In genomic region chr17:75900691-75901533, GRCh38 we compare ENCODE assay signal across 16 cellular contexts. TPM values are rescaled to one million over a fixed set of nuclear protein-coding genes. Genes with fewer than 3 reads are reported as not detected.
A peak's percentile ranks its signal among the peaks of the same experiment; 100 is the strongest.
DNase-seq lines count a peak whose midpoint lies in the region; ATAC-seq, FAIRE-seq and TF ChIP-seq lines count a peak whose summit lies in the region.
"Had no signal": no experiment of that assay in that cellular context is flagged by ENCODE, and none has a peak within 500 bp of the region (broad histone marks: within the 10 kb centered on the region; RNA-seq: fewer than 3 reads in every experiment).

No MANE protein-coding gene starts in this region.

- POLR2A ChIA-PET in GM12878 (lab: Charles Lee), result interaction anchor here (0.6 kb wide), 1 partner anchor 17 kb away, joined by 5 read pairs; no protein-coding TSS in a partner anchor

- RAD21 ChIA-PET in GM12878 (lab: Charles Lee; ENCODE audit: unreplicated experiment), result no interaction called here

- TF ChIP-seq CTCF in GM12878 (IDR thresholded peaks at IDR 0.05 in 2 of 3, conservative IDR thresholded peaks at IDR 0.05 in 1 of 3; ENCODE audit: control insufficient read depth in 2 of 3, extremely low read depth in 1 of 3, insufficient read depth in 1 of 3, low read depth in 3 of 3, low read length in 3 of 3) (no peak), body of pancreas (IDR thresholded peaks at IDR 0.05) (no peak)

- H3K4me2 ChIP-seq in GM12878 (ENCODE audit: control insufficient read depth, insufficient read depth) (no peak overlapping the region), neuronal stem cell (ENCODE audit: insufficient read depth, low read length, poor library complexity, severe bottlenecking) (no peak overlapping the region)
- H3K4me2 ChIP-seq: GM23338, SK-N-SH had no signal

- BruUV-seq in GM12878 (replicated peaks; lab: Mats Ljungman, UMichigan), result TSS peak; percentile 38

- H3K14ac ChIP-seq in neuronal stem cell (ENCODE audit: low read length), result no peak overlapping the region

- no peak overlapping the region for H2BK120ac ChIP-seq in neuronal stem cell (ENCODE audit: low read depth, low read length)

- intact Hi-C loops in GM12878 (cut with micrococcal nuclease; ENCODE audit: unreplicated experiment), result no loop called here
- intact Hi-C loops in body of pancreas (cut with DNase I), result no loop called here

- peak overlapping the region; percentile 41 for H2BK12ac ChIP-seq in neuronal stem cell (ENCODE audit: low read length)

- H3K27me3 ChIP-seq in NT2/D1 (ENCODE audit: insufficient read depth, insufficient read length) (no peaks in the 10 kb centered on the region), GM12878 (replicated peaks in 1 of 2; ENCODE audit: control insufficient read depth in 2 of 2, insufficient read depth in 2 of 2, low read length in 1 of 2) (no peaks in the 10 kb centered on the region), neuronal stem cell (ENCODE audit: control insufficient read depth in 3 of 3, insufficient read depth in 3 of 3, low read depth in 1 of 3, low read length in 3 of 3) (no peaks in the 10 kb centered on the region), body of pancreas (no peaks in the 10 kb centered on the region)
- H3K27me3 ChIP-seq: BE2C, MG63 had no signal

- no peaks in the 10 kb centered on the region for H4K20me1 ChIP-seq in GM12878 (ENCODE audit: control insufficient read depth, insufficient read depth)

- in situ Hi-C loops in GM12878 (cut with MboI), result no loop called here

- H4K91ac ChIP-seq in neuronal stem cell (ENCODE audit: low read depth, low read length, poor library complexity), result no peak overlapping the region

- no peak overlapping the region for H2BK5ac ChIP-seq in neuronal stem cell (ENCODE audit: low read length)

- peaks cover 13% of the 10 kb centered on the region for H3K79me2 ChIP-seq in GM12878 (ENCODE audit: control insufficient read depth, insufficient read depth, low read length)

- no peak overlapping the region for H2AFZ ChIP-seq in GM12878 (ENCODE audit: control insufficient read depth, low read depth, low read length)
- H2AFZ ChIP-seq in neuronal stem cell (ENCODE audit: low read length), result no peak overlapping the region
- H2AFZ ChIP-seq: GM23338 had no signal

- CTCF ChIA-PET in GM12878 (lab: Yijun Ruan, JAX), result interaction anchor here (1.4 kb wide), 1 partner anchor 46 kb away, joined by 7 read pairs; the partner anchor contains the start of gene WBP2

- no peak overlapping the region for H3K18ac ChIP-seq in neuronal stem cell (ENCODE audit: low read length)

- H3K27ac ChIP-seq in GM12878 (ENCODE audit: control insufficient read depth, insufficient read depth) (no peak overlapping the region), neuronal stem cell (replicated peaks; ENCODE audit: low read length) (no peak overlapping the region), body of pancreas (no peak overlapping the region)

- no peak for ATAC-seq in GM12878
- no peak for ATAC-seq in body of pancreas
- ATAC-seq: CD8-positive, alpha-beta T cell; GM23338 had no signal

- DNase-seq in NT2/D1 (ENCODE audit: low read depth, low spot score) (no peak), GM12878 (ENCODE audit: low read depth, low spot score) (no peak), neuronal stem cell (ENCODE audit: low spot score) (no peak), body of pancreas (no peak), NCI-H2196 (lab: John Stamatoyannopoulos, UW; ENCODE audit: unreplicated experiment) (no peak)
- DNase-seq: BE2C; CD8-positive, alpha-beta T cell; DND-41; GF-D8; MG63; NCI-H1092 treated with DMSO at 0.1 percent for 48 hours; NCI-H1694; NCI-H748 treated with DMSO at 0.1 percent for 48 hours; Right ventricle myocardium superior; SK-N-SH had no signal

- no peak overlapping the region for H4K8ac ChIP-seq in neuronal stem cell (ENCODE audit: low read depth, low read length)

- H3K9ac ChIP-seq in NT2/D1 (ENCODE audit: insufficient read length, low read depth) (peak overlapping the region; percentile 50), GM12878 (ENCODE audit: control insufficient read depth, insufficient read depth, low read length) (no peak overlapping the region), neuronal stem cell (ENCODE audit: low read depth, low read length, poor library complexity) (no peak overlapping the region)
- H3K9ac ChIP-seq: SK-N-SH had no signal

- TF ChIP-seq POLR2A in GM12878 (IDR thresholded peaks at IDR 0.05; ENCODE audit: low read depth, low read length), result no peak; the same call in 1 of the 2 replicates
- TF ChIP-seq POLR2A in body of pancreas (IDR thresholded peaks at IDR 0.05), result no peak

- peaks cover 16% of the 10 kb centered on the region for H3K4me1 ChIP-seq in NT2/D1 (ENCODE audit: insufficient read depth, insufficient read length)
- no peaks in the 10 kb centered on the region; the same call in 1 of the 2 replicates for H3K4me1 ChIP-seq in GM12878 (ENCODE audit: control insufficient read depth, insufficient read depth, low read length)
- H3K4me1 ChIP-seq in neuronal stem cell (ENCODE audit: control insufficient read depth in 2 of 2, insufficient read depth in 1 of 2, low read depth in 1 of 2, low read length in 2 of 2), result no peaks in the 10 kb centered on the region
- peaks cover 27% of the 10 kb centered on the region for H3K4me1 ChIP-seq in body of pancreas

- H3K9me3 ChIP-seq in NT2/D1 (ENCODE audit: insufficient read depth, low read length) (no peaks in the 10 kb centered on the region), GM12878 (replicated peaks; ENCODE audit: control insufficient read depth, insufficient read depth, low read length) (no peaks in the 10 kb centered on the region), neuronal stem cell (replicated peaks in 1 of 2; ENCODE audit: control insufficient read depth in 2 of 2, insufficient read depth in 1 of 2, low read depth in 1 of 2, low read length in 2 of 2) (no peaks in the 10 kb centered on the region), body of pancreas (no peaks in the 10 kb centered on the region)
- H3K9me3 ChIP-seq: BE2C, MG63, SK-N-SH had no signal

- SMC1A ChIA-PET in GM12878 (lab: Charles Lee; ENCODE audit: uncharacterized antibody, unreplicated experiment), result no interaction called here

- peaks cover 8% of the 10 kb centered on the region for H3K79me1 ChIP-seq in neuronal stem cell (ENCODE audit: low read depth, low read length)

- H3K36me3 ChIP-seq in NT2/D1 (ENCODE audit: insufficient read depth, insufficient read length, low read length), result peaks cover 70% of the 10 kb centered on the region
- peaks cover 10 to 17% of the 10 kb centered on the region in 2 experiments; a peak in 3 of 4 replicates for H3K36me3 ChIP-seq in GM12878 (ENCODE audit: control insufficient read depth in 2 of 2, insufficient read depth in 2 of 2, low read length in 1 of 2)
- peaks cover 33 to 63% of the 10 kb centered on the region in 2 donors for H3K36me3 ChIP-seq in neuronal stem cell (replicated peaks in 1 of 2; ENCODE audit: control insufficient read depth in 2 of 2, insufficient read depth in 2 of 2, low read length in 2 of 2)
- H3K36me3 ChIP-seq in body of pancreas (replicated peaks in 1 of 2; ENCODE audit: insufficient read depth in 1 of 2, low read depth in 2 of 2), result peaks cover 8 to 18% of the 10 kb centered on the region in 2 donors

- TF ChIP-seq EP300 in GM12878 (IDR thresholded peaks at IDR 0.05; ENCODE audit: borderline replicate concordance in 1 of 2, control insufficient read depth in 1 of 2, low read depth in 2 of 2, low read length in 2 of 2), result no peak

- H3K4me3 ChIP-seq in NT2/D1 (ENCODE audit: insufficient read length, low read depth) (no peak overlapping the region), GM12878 (no peak overlapping the region), neuronal stem cell (ENCODE audit: low read length in 2 of 2) (no peak overlapping the region), body of pancreas (no peak overlapping the region)
- H3K4me3 ChIP-seq: GM23338, MG63 had no signal

- no peak overlapping the region for H2BK15ac ChIP-seq in neuronal stem cell (ENCODE audit: low read length)

- no peak overlapping the region for H3K4ac ChIP-seq in neuronal stem cell (ENCODE audit: low read length)

- H3K23ac ChIP-seq in neuronal stem cell (ENCODE audit: low read depth, low read length, poor library complexity), result no peak overlapping the region

- FAIRE-seq in GM12878 (lab: Jason Lieb, UNC), result no peak

- 83% methylated on average over 13 of the region's 13 CpGs for WGBS in GM12878 (ENCODE audit: insufficient coverage, insufficient replicate concordance, low lambda C conversion rate, missing lambda C conversion rate)
- no CpG with 5 or more reads among the region's 13 CpGs for WGBS in neuronal stem cell (ENCODE audit: extremely low coverage in 2 of 2, insufficient read length in 2 of 2, insufficient replicate concordance in 1 of 2), 2 donors
- 77 to 88% methylated on average over 6 to 13 of the region's 13 CpGs for WGBS in body of pancreas, 2 donors

- H2AK5ac ChIP-seq in neuronal stem cell (ENCODE audit: low read depth, low read length), result no peak overlapping the region

- TF ChIP-seq RAD21 in GM12878 (IDR thresholded peaks at IDR 0.05; ENCODE audit: insufficient read depth, low read depth, low read length), result no peak

RNA-seq across cellular contexts. Expression of gene MRPL38, which starts 3.8 kb away (rescaled TPM):
- total RNA-seq in GM12878 (2013; cell fraction: nucleolus; rRNA removed), result 53.2 and 65.9 TPM in 2 replicates
- total RNA-seq in GM12878 (2014; rRNA removed), result 39.3 and 43.8 TPM in 2 replicates
- total RNA-seq in GM12878 (2014; rRNA removed; fragmentation: Illumina TruSeq; extraction: Trizol), result 49.3 and 52.1 TPM in 2 replicates
- 145 and 161 TPM in 2 replicates for total RNA-seq in GM12878 (2021)
- polyA plus RNA-seq in GM12878 (2011; ENCODE audit: low read depth), result 17.8 TPM
- 21.8 and 54.1 TPM in 2 replicates for polyA plus RNA-seq in GM12878 (2011; rRNA removed)
- polyA plus RNA-seq in GM12878 (2011; cell fraction: cytosol; rRNA removed), result 63.0 and 88.7 TPM in 2 replicates
- 286 and 298 TPM in 2 replicates for polyA plus RNA-seq in GM12878 (2011; cell fraction: nucleus; rRNA removed)
- polyA plus RNA-seq in GM12878 (2012), result 44.0 and 47.0 TPM in 2 replicates
- 13.1 and 44.1 TPM in 2 replicates for polyA plus RNA-seq in GM12878 (2014; fragmentation: Illumina TruSeq; extraction: Trizol)
- 10 to 100 TPM in 1 of 2 experiments, 1 to 10 TPM in 1; 6.6 to 20.1 TPM for polyA plus RNA-seq in GM12878 (2014; fragmentation: Nextera tagmentation; extraction: Ambion mirVana)
- polyA plus RNA-seq in GM12878 (2014; rRNA removed), result 76.9 and 84.1 TPM in 2 replicates
- polyA plus RNA-seq in GM12878 (2016; fragmentation: Nextera tagmentation; extraction: Ambion mirVana), result 100 to 1,000 TPM; 204 to 205 TPM
- polyA minus RNA-seq in GM12878 (2011; rRNA and poly(A)+ RNA removed), result 25.1 and 39.7 TPM in 2 replicates
- 21.5 and 33.3 TPM in 2 replicates for polyA minus RNA-seq in GM12878 (2011; cell fraction: cytosol; rRNA and poly(A)+ RNA removed)
- polyA minus RNA-seq in GM12878 (2011; cell fraction: nucleus; rRNA and poly(A)+ RNA removed), result 36.5 and 65.6 TPM in 2 replicates
- polyA plus RNA-seq in neuronal stem cell (2013, experiment 1 of 2), result 48.0 TPM
- polyA plus RNA-seq in neuronal stem cell (2013, experiment 2 of 2), result 48.3 TPM
- total RNA-seq in body of pancreas, result 10 to 100 TPM; 47.7 to 77.8 TPM

RNA-seq across cellular contexts. Expression of gene TRIM65, which starts 4.2 kb away (rescaled TPM):
- total RNA-seq in GM12878 (2013; cell fraction: nucleolus; rRNA removed), result 10.6 and 14.1 TPM in 2 replicates
- total RNA-seq in GM12878 (2014; rRNA removed) (21.0 and 26.0 TPM in 2 replicates), GM12878 (2014; rRNA removed; fragmentation: Illumina TruSeq; extraction: Trizol) (10.1 and 11.6 TPM in 2 replicates), GM12878 (2021) (21.8 and 23.0 TPM in 2 replicates), body of pancreas (10 to 100 TPM; 12.5 to 21.0 TPM)
- polyA plus RNA-seq in GM12878 (2011; ENCODE audit: low read depth), result 3.9 TPM
- polyA plus RNA-seq in GM12878 (2011; rRNA removed) (3.9 and 6.0 TPM in 2 replicates), GM12878 (2014; fragmentation: Illumina TruSeq; extraction: Trizol) (7.2 and 10.0 TPM in 2 replicates), GM12878 (2014; fragmentation: Nextera tagmentation; extraction: Ambion mirVana) (1 to 10 TPM; 1.4 to 3.8 TPM), GM12878 (2014; rRNA removed) (18.8 and 19.5 TPM in 2 replicates), GM12878 (2016; fragmentation: Nextera tagmentation; extraction: Ambion mirVana) (10 to 100 TPM in 1 of 2 experiments, 1 to 10 TPM in 1; 3.2 to 16.2 TPM)
- 7.4 and 8.5 TPM in 2 replicates for polyA plus RNA-seq in GM12878 (2011; cell fraction: cytosol; rRNA removed)
- polyA plus RNA-seq in GM12878 (2011; cell fraction: nucleus; rRNA removed), result 6.4 and 8.0 TPM in 2 replicates
- polyA plus RNA-seq in GM12878 (2012), result 7.9 and 8.1 TPM in 2 replicates
- 2.4 and 6.8 TPM in 2 replicates for polyA minus RNA-seq in GM12878 (2011; rRNA and poly(A)+ RNA removed)
- 2.0 and 2.1 TPM in 2 replicates for polyA minus RNA-seq in GM12878 (2011; cell fraction: cytosol; rRNA and poly(A)+ RNA removed)
- 2.2 and 4.6 TPM in 2 replicates for polyA minus RNA-seq in GM12878 (2011; cell fraction: nucleus; rRNA and poly(A)+ RNA removed)
- polyA plus RNA-seq in neuronal stem cell (2013, experiment 1 of 2), result 15.8 TPM
- polyA plus RNA-seq in neuronal stem cell (2013, experiment 2 of 2), result 14.6 TPM

RNA-seq across cellular contexts. Expression of gene TRIM47, which starts 22.5 kb away (rescaled TPM):
- total RNA-seq in GM12878 (2013; cell fraction: nucleolus; rRNA removed), result 4.6 and 7.4 TPM in 2 replicates
- 9.6 and 9.8 TPM in 2 replicates for total RNA-seq in GM12878 (2014; rRNA removed)
- total RNA-seq in GM12878 (2014; rRNA removed; fragmentation: Illumina TruSeq; extraction: Trizol), result 3.7 and 4.3 TPM in 2 replicates
- 8.6 and 9.8 TPM in 2 replicates for total RNA-seq in GM12878 (2021)
- polyA plus RNA-seq in GM12878 (2011; ENCODE audit: low read depth), result 0.16 TPM
- 0.12 and 0.35 TPM in 2 replicates for polyA plus RNA-seq in GM12878 (2011; rRNA removed)
- polyA plus RNA-seq in GM12878 (2011; cell fraction: cytosol; rRNA removed), result 0.64 and 0.93 TPM in 2 replicates
- polyA plus RNA-seq in GM12878 (2011; cell fraction: nucleus; rRNA removed), result 0.48 and 1.5 TPM in 2 replicates
- polyA plus RNA-seq in GM12878 (2012), result 0.67 and 0.97 TPM in 2 replicates
- 0.84 and 4.6 TPM in 2 replicates for polyA plus RNA-seq in GM12878 (2014; fragmentation: Illumina TruSeq; extraction: Trizol)
- polyA plus RNA-seq in GM12878 (2014; fragmentation: Nextera tagmentation; extraction: Ambion mirVana), result 1 to 10 TPM in 1 of 2 experiments, under 1 TPM in 1; 0.79 to 1.8 TPM
- polyA plus RNA-seq in GM12878 (2014; rRNA removed), result 8.4 and 11.3 TPM in 2 replicates
- 1 to 10 TPM; 6.1 to 9.7 TPM for polyA plus RNA-seq in GM12878 (2016; fragmentation: Nextera tagmentation; extraction: Ambion mirVana)
- polyA minus RNA-seq in GM12878 (2011; rRNA and poly(A)+ RNA removed), result not detected in 2 replicates
- 0.73 TPM in 1 of 2 replicates, not detected in the other for polyA minus RNA-seq in GM12878 (2011; cell fraction: cytosol; rRNA and poly(A)+ RNA removed)
- 0.96 and 0.97 TPM in 2 replicates for polyA minus RNA-seq in GM12878 (2011; cell fraction: nucleus; rRNA and poly(A)+ RNA removed)
- 1.2 TPM for polyA plus RNA-seq in neuronal stem cell (2013, experiment 1 of 2)
- polyA plus RNA-seq in neuronal stem cell (2013, experiment 2 of 2), result 0.68 TPM
- total RNA-seq in body of pancreas, result 10 to 100 TPM; 39.6 to 41.8 TPM

RNA-seq across cellular contexts. Expression of gene FBF1, which starts 39.9 kb away (rescaled TPM):
- 17.4 and 18.4 TPM in 2 replicates for total RNA-seq in GM12878 (2013; cell fraction: nucleolus; rRNA removed)
- total RNA-seq in GM12878 (2014; rRNA removed), result 11.2 and 13.3 TPM in 2 replicates
- total RNA-seq in GM12878 (2014; rRNA removed; fragmentation: Illumina TruSeq; extraction: Trizol), result 5.8 and 6.5 TPM in 2 replicates
- 10.4 and 11.3 TPM in 2 replicates for total RNA-seq in GM12878 (2021)
- 3.5 TPM for polyA plus RNA-seq in GM12878 (2011; ENCODE audit: low read depth)
- polyA plus RNA-seq in GM12878 (2011; rRNA removed), result 0.88 and 2.2 TPM in 2 replicates
- 1.3 and 2.4 TPM in 2 replicates for polyA plus RNA-seq in GM12878 (2011; cell fraction: cytosol; rRNA removed)
- polyA plus RNA-seq in GM12878 (2011; cell fraction: nucleus; rRNA removed), result 11.6 and 12.5 TPM in 2 replicates
- 4.8 and 5.2 TPM in 2 replicates for polyA plus RNA-seq in GM12878 (2012)
- polyA plus RNA-seq in GM12878 (2014; fragmentation: Illumina TruSeq; extraction: Trizol), result 1.2 and 4.2 TPM in 2 replicates
- polyA plus RNA-seq in GM12878 (2014; fragmentation: Nextera tagmentation; extraction: Ambion mirVana), result under 1 TPM; 0.29 to 0.35 TPM
- polyA plus RNA-seq in GM12878 (2014; rRNA removed), result 10.1 and 10.7 TPM in 2 replicates
- polyA plus RNA-seq in GM12878 (2016; fragmentation: Nextera tagmentation; extraction: Ambion mirVana), result 10 to 100 TPM in 1 of 2 experiments, 1 to 10 TPM in 1; 8.1 to 15.0 TPM
- 3.0 and 4.8 TPM in 2 replicates for polyA minus RNA-seq in GM12878 (2011; rRNA and poly(A)+ RNA removed)
- 1.7 and 1.9 TPM in 2 replicates for polyA minus RNA-seq in GM12878 (2011; cell fraction: cytosol; rRNA and poly(A)+ RNA removed)
- polyA minus RNA-seq in GM12878 (2011; cell fraction: nucleus; rRNA and poly(A)+ RNA removed), result 5.7 and 7.6 TPM in 2 replicates
- 6.6 TPM for polyA plus RNA-seq in neuronal stem cell (2013, experiment 1 of 2)
- polyA plus RNA-seq in neuronal stem cell (2013, experiment 2 of 2), result 6.9 TPM
- total RNA-seq in body of pancreas, result 1 to 10 TPM; 2.6 to 4.2 TPM

RNA-seq across cellular contexts. Expression of gene WBP2, which starts 45.8 kb away (rescaled TPM):
- 24.5 and 27.7 TPM in 2 replicates for total RNA-seq in GM12878 (2013; cell fraction: nucleolus; rRNA removed)
- total RNA-seq in GM12878 (2014; rRNA removed) (26.0 and 28.4 TPM in 2 replicates), GM12878 (2014; rRNA removed; fragmentation: Illumina TruSeq; extraction: Trizol) (11.8 and 12.1 TPM in 2 replicates), GM12878 (2021) (53.9 and 56.4 TPM in 2 replicates), body of pancreas (10 to 100 TPM; 44.2 to 49.5 TPM)
- polyA plus RNA-seq in GM12878 (2011; ENCODE audit: low read depth), result 45.2 TPM
- polyA plus RNA-seq in GM12878 (2011; rRNA removed) (12.7 and 18.6 TPM in 2 replicates), GM12878 (2014; fragmentation: Illumina TruSeq; extraction: Trizol) (40.8 and 53.4 TPM in 2 replicates), GM12878 (2014; fragmentation: Nextera tagmentation; extraction: Ambion mirVana) (1 to 10 TPM; 1.5 to 3.0 TPM), GM12878 (2014; rRNA removed) (26.6 and 30.9 TPM in 2 replicates), GM12878 (2016; fragmentation: Nextera tagmentation; extraction: Ambion mirVana) (10 to 100 TPM; 49.8 to 57.3 TPM)
- polyA plus RNA-seq in GM12878 (2011; cell fraction: cytosol; rRNA removed), result 18.8 and 21.9 TPM in 2 replicates
- polyA plus RNA-seq in GM12878 (2011; cell fraction: nucleus; rRNA removed), result 60.2 and 65.4 TPM in 2 replicates
- polyA plus RNA-seq in GM12878 (2012), result 80.3 and 82.1 TPM in 2 replicates
- polyA minus RNA-seq in GM12878 (2011; rRNA and poly(A)+ RNA removed), result 20.7 and 21.9 TPM in 2 replicates
- polyA minus RNA-seq in GM12878 (2011; cell fraction: cytosol; rRNA and poly(A)+ RNA removed), result 11.9 and 13.1 TPM in 2 replicates
- 21.2 and 23.5 TPM in 2 replicates for polyA minus RNA-seq in GM12878 (2011; cell fraction: nucleus; rRNA and poly(A)+ RNA removed)
- 80.4 TPM for polyA plus RNA-seq in neuronal stem cell (2013, experiment 1 of 2)
- 79.8 TPM for polyA plus RNA-seq in neuronal stem cell (2013, experiment 2 of 2)
